Comparison of ENCODE assay signal across 23 cellular contexts in genomic region chr10:97911217-97911616, GRCh38.
"Had no signal": no experiment of that assay in that cellular context is flagged by ENCODE, and none has a peak within 500 bp of the region (broad histone marks: within the 10 kb centered on the region; RNA-seq: fewer than 3 reads in every experiment).

No MANE protein-coding gene starts in this region.

- H3K27ac ChIP-seq: adrenal gland, coronary artery, RWPE1, SJCRH30, WERI-Rb-1 had no signal

- H3K36me3 Mint-ChIP-seq: activated naive CD8-positive, alpha-beta T cell treated with anti-CD3 and anti-CD28 coated beads, Interleukin-2, amount 10 ng/mL, durations not matched to agents 7 days and 5 days had no signal

- DNase-seq: activated CD4-positive, alpha-beta memory T cell treated with anti-CD3 and anti-CD28 coated beads, Interleukin-2, amount 10 ng/mL, durations not matched to agents 7 days and 5 days; activated CD4-positive, alpha-beta T cell treated with anti-CD3 and anti-CD28 coated beads for 36 hours; activated CD4-positive, alpha-beta T cell treated with anti-CD3 and anti-CD28 coated beads, Interleukin-2, amount 50 U/mL, for 1 hour; activated CD8-positive, alpha-beta memory T cell treated with anti-CD3 and anti-CD28 coated beads, Interleukin-2, amount 50 U/mL, for 4 hours; activated naive CD4-positive, alpha-beta T cell treated with anti-CD3 and anti-CD28 coated beads, Interleukin-2, amount 50 U/mL, for 16 hours; activated naive CD8-positive, alpha-beta T cell treated with anti-CD3 and anti-CD28 coated beads, Interleukin-2, amount 10 ng/mL, durations not matched to agents 7 days and 5 days; activated T-cell treated with anti-CD3 and anti-CD28 coated beads, Interleukin-2, amount 50 U/mL, for 72 hours; adrenal gland; central memory CD4-positive, alpha-beta T cell; NCI-H1694; NCI-H2029; NCI-H2171 treated with DMSO at 0.1 percent for 48 hours; NCI-H226; NCI-H526 treated with DMSO at 0.1 percent for 48 hours; NK-92 treated with Interleukin-12 subunit alpha and Interleukin-12 subunit beta, amount 100 ng/mL, for 24 hours; OCI-M1; SJCRH30; SK-N-SH; T-helper 1 cell; WERI-Rb-1 had no signal

- H3K4me3 ChIP-seq: adrenal gland, coronary artery, SJCRH30 had no signal

- H3K36me3 ChIP-seq: adrenal gland, SJCRH30, WERI-Rb-1 had no signal

- H3K9me3 Mint-ChIP-seq: activated CD4-positive, alpha-beta memory T cell treated with anti-CD3 and anti-CD28 coated beads, Interleukin-2, amount 10 ng/mL, durations not matched to agents 7 days and 5 days; activated naive CD8-positive, alpha-beta T cell treated with anti-CD3 and anti-CD28 coated beads, Interleukin-2, amount 10 ng/mL, durations not matched to agents 7 days and 5 days; activated T-cell treated with anti-CD3 and anti-CD28 coated beads, Interleukin-2, amount 50 U/mL, for 72 hours; activated T-helper 2 cell treated with anti-CD3 and anti-CD28 coated beads, Interferon-gamma antibody, Interleukin-2, Interleukin-4, amounts not matched to agents 10 μg/mL and 5 μg/mL and 100 μg/mL, durations not matched to agents 14 hours and 24 hours and 36 hours had no signal

- H3K4me1 ChIP-seq: adrenal gland had no signal

- H3K4me1 Mint-ChIP-seq: activated CD4-positive, alpha-beta T cell treated with anti-CD3 and anti-CD28 coated beads for 36 hours; activated naive CD8-positive, alpha-beta T cell treated with anti-CD3 and anti-CD28 coated beads, Interleukin-2, amount 10 ng/mL, durations not matched to agents 7 days and 5 days had no signal

- H3K4me3 Mint-ChIP-seq: activated CD4-positive, alpha-beta memory T cell treated with anti-CD3 and anti-CD28 coated beads, Interleukin-2, amount 10 ng/mL, durations not matched to agents 7 days and 5 days; activated CD4-positive, alpha-beta T cell treated with anti-CD3 and anti-CD28 coated beads for 36 hours; activated naive CD8-positive, alpha-beta T cell treated with anti-CD3 and anti-CD28 coated beads, Interleukin-2, amount 10 ng/mL, durations not matched to agents 7 days and 5 days; activated T-cell treated with anti-CD3 and anti-CD28 coated beads, Interleukin-2, amount 50 U/mL, for 72 hours had no signal

- H3K27ac Mint-ChIP-seq: activated CD4-positive, alpha-beta memory T cell treated with anti-CD3 and anti-CD28 coated beads, Interleukin-2, amount 10 ng/mL, durations not matched to agents 7 days and 5 days; activated CD4-positive, alpha-beta T cell treated with anti-CD3 and anti-CD28 coated beads for 36 hours; activated naive CD8-positive, alpha-beta T cell treated with anti-CD3 and anti-CD28 coated beads, Interleukin-2, amount 10 ng/mL, durations not matched to agents 7 days and 5 days; activated T-cell treated with anti-CD3 and anti-CD28 coated beads, Interleukin-2, amount 50 U/mL, for 72 hours; activated T-helper 2 cell treated with anti-CD3 and anti-CD28 coated beads, Interferon-gamma antibody, Interleukin-2, Interleukin-4, amounts not matched to agents 10 μg/mL and 5 μg/mL and 100 μg/mL, durations not matched to agents 14 hours and 24 hours and 36 hours had no signal

- H3K9me3 ChIP-seq: adrenal gland, SJCRH30, SK-N-SH had no signal
